In the genomic region with DNA sequence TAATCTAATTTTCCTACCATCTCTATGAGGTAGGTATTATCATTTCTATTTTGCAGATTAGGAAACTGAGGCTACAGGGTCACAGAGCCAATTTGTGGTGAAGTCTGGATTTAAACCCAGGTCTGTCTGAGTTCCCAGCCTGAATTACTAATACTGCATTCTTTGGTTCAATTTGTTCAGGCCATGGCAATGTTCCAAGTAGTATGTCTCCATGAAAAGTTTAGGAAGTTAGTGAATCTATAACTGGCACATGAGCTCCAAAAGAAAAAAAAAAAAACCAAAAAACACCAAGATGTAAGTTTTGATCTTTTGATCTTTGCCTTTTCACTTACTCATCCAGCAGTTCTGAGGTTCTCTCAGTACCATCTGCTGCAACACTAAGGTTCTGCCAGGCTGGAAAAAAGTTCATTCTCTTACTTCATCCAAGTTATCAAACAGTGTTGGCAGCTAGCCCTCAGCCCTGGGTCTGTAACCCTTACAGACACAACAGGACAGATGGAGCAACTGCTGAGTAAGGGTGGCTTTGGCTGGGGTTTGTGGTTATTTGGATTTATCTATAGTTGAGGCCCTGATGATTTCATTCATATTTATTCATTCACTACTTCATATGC, we compare ENCODE assay signal across 18 cellular contexts. TPM values are rescaled to one million over a fixed set of nuclear protein-coding genes. Genes with fewer than 3 reads are reported as not detected.
DNase-seq lines count a peak whose midpoint lies in the region; ATAC-seq and TF ChIP-seq lines count a peak whose summit lies in the region.
"Had no signal": no experiment of that assay in that cellular context is flagged by ENCODE, and none has a peak within 500 bp of the region (broad histone marks: within the 10 kb centered on the region; RNA-seq: fewer than 3 reads in every experiment).

No MANE protein-coding gene starts in this region.

- H3K4me1 Mint-ChIP-seq in stimulated activated effector memory CD8-positive, alpha-beta T cell treated with anti-CD3 and anti-CD28 coated beads, Interleukin-12 subunit alpha, Interleukin-12 subunit beta, amount 100 ng/mL, for 72 hours: peaks cover 7% of the 10 kb centered on the region

- no peak overlapping the region for H2AFZ ChIP-seq in SK-N-SH (ENCODE audit: low read depth)

- POLR2A ChIA-PET in SK-N-SH (lab: Yijun Ruan, JAX): no interaction called here
- POLR2A ChIA-PET in RWPE1 (lab: Yijun Ruan, JAX; ENCODE audit: low non-redundant PET): no interaction called here

- H3K9ac ChIP-seq in SK-N-SH: no peak overlapping the region

- ATAC-seq in SK-N-SH treated with all-trans-retinoic acid at 6 μM for 48 hours: no peak
- no peak for ATAC-seq in stimulated activated effector memory CD8-positive, alpha-beta T cell treated with anti-CD3 and anti-CD28 coated beads, Interleukin-12 subunit alpha, Interleukin-12 subunit beta, amount 100 ng/mL, for 72 hours

- peaks cover 3% of the 10 kb centered on the region; the same call in 1 of the 2 replicates for H3K9me3 ChIP-seq in SK-N-SH

- DNase-seq in SK-N-SH (no peak), OCI-M1 (lab: John Stamatoyannopoulos, UW) (peak; percentile 66), fibroblast of the aortic adventitia (ENCODE audit: low read depth) (peak; percentile 92), ecto neural progenitor cell (ENCODE audit: low spot score) (no peak), cerebellar cortex (ENCODE audit: low spot score) (no peak), RWPE1 (ENCODE audit: low spot score) (no peak)
- DNase-seq in stimulated activated effector memory CD8-positive, alpha-beta T cell treated with anti-CD3 and anti-CD28 coated beads, Interleukin-12 subunit alpha, Interleukin-12 subunit beta, amount 100 ng/mL, for 72 hours (ENCODE audit: low spot score in 2 of 2): no peak
- DNase-seq: aorta; GDM1; naive B cell; NCI-H2171; stimulated activated CD4-positive, alpha-beta T cell treated with anti-CD3 and anti-CD28 coated beads, Interleukin-1b, Interleukin-23, amount 100 ng/mL, for 48 hours had no signal

- TF ChIP-seq EP300 in SK-N-SH (IDR thresholded peaks at IDR 0.05; ENCODE audit: borderline replicate concordance in 1 of 2, low read depth in 1 of 2, low read length in 1 of 2): no peak

- H3K4me3 ChIP-seq in SK-N-SH (ENCODE audit: low read depth in 2 of 2, low read length in 1 of 2) (no peak overlapping the region), fibroblast of the aortic adventitia (ENCODE audit: low read depth, low read length) (no peak overlapping the region)
- H3K4me3 ChIP-seq: heart right ventricle had no signal

- peaks cover 4 to 6% of the 10 kb centered on the region in 2 experiments; a peak in 1 of 4 replicates for H3K4me1 ChIP-seq in SK-N-SH (ENCODE audit: control insufficient read depth in 1 of 2, insufficient read depth in 2 of 2, low read depth in 1 of 2, low read length in 1 of 2)

- CTCF ChIA-PET in SK-N-SH (lab: Yijun Ruan, JAX) (interaction anchor here (1.2 kb wide), 1 partner anchor 408 kb away, joined by 3 read pairs; no protein-coding TSS in a partner anchor), RWPE1 (lab: Yijun Ruan, JAX) (interaction anchor here (0.6 kb wide), 2 partner anchors 263 to 361 kb away, joined by 3 to 4 read pairs; no protein-coding TSS in a partner anchor)

- peaks cover 0 to 4% of the 10 kb centered on the region in 2 experiments for H3K36me3 ChIP-seq in SK-N-SH (replicated peaks in 1 of 2; ENCODE audit: control insufficient read depth in 1 of 2, insufficient read depth in 2 of 2, low read length in 1 of 2)

- peaks cover 3% of the 10 kb centered on the region for H3K9me3 Mint-ChIP-seq in stimulated activated effector memory CD8-positive, alpha-beta T cell treated with anti-CD3 and anti-CD28 coated beads, Interleukin-12 subunit alpha, Interleukin-12 subunit beta, amount 100 ng/mL, for 72 hours

- no peak overlapping the region for H3K4me3 Mint-ChIP-seq in stimulated activated effector memory CD8-positive, alpha-beta T cell treated with anti-CD3 and anti-CD28 coated beads, Interleukin-12 subunit alpha, Interleukin-12 subunit beta, amount 100 ng/mL, for 72 hours

- peaks cover 6% of the 10 kb centered on the region for H3K36me3 Mint-ChIP-seq in stimulated activated effector memory CD8-positive, alpha-beta T cell treated with anti-CD3 and anti-CD28 coated beads, Interleukin-12 subunit alpha, Interleukin-12 subunit beta, amount 100 ng/mL, for 72 hours

- no peak for TF ChIP-seq RAD21 in SK-N-SH (IDR thresholded peaks at IDR 0.05; ENCODE audit: low read length)

- no peaks in the 10 kb centered on the region for H3K27me3 ChIP-seq in SK-N-SH (ENCODE audit: insufficient read depth)
- H3K27me3 ChIP-seq: heart right ventricle had no signal

- no peak overlapping the region for H3K4me2 ChIP-seq in SK-N-SH

- H3K27ac Mint-ChIP-seq in stimulated activated effector memory CD8-positive, alpha-beta T cell treated with anti-CD3 and anti-CD28 coated beads, Interleukin-12 subunit alpha, Interleukin-12 subunit beta, amount 100 ng/mL, for 72 hours: peak overlapping the region; percentile 33

- H3K9me2 ChIP-seq in SK-N-SH: no peaks in the 10 kb centered on the region

- no peaks in the 10 kb centered on the region for H4K20me1 ChIP-seq in SK-N-SH (ENCODE audit: insufficient read depth)

- no peaks in the 10 kb centered on the region for H3K79me2 ChIP-seq in SK-N-SH (ENCODE audit: insufficient read depth)

- peaks cover 6% of the 10 kb centered on the region for H3F3A ChIP-seq in SK-N-SH (replicated peaks; ENCODE audit: insufficient read depth)

- no peak for TF ChIP-seq CTCF in SK-N-SH (IDR thresholded peaks at IDR 0.05)
- TF ChIP-seq CTCF in fibroblast of the aortic adventitia (IDR thresholded peaks at IDR 0.05; ENCODE audit: insufficient read depth, low read length): no peak
- TF ChIP-seq CTCF in RWPE1 (conservative IDR thresholded peaks at IDR 0.05; ENCODE audit: low read depth): no peak

- H3K27ac ChIP-seq in SK-N-SH (ENCODE audit: low read depth in 2 of 2, low read length in 1 of 2) (no peak overlapping the region), RWPE1 (no peak overlapping the region)
- H3K27ac ChIP-seq: 22Rv1, heart right ventricle, HL-60 had no signal

TF ChIP-seq in SK-N-SH, 30 proteins besides CTCF, POLR2A, EP300 and RAD21:
- TF ChIP-seq, protein P1, sequence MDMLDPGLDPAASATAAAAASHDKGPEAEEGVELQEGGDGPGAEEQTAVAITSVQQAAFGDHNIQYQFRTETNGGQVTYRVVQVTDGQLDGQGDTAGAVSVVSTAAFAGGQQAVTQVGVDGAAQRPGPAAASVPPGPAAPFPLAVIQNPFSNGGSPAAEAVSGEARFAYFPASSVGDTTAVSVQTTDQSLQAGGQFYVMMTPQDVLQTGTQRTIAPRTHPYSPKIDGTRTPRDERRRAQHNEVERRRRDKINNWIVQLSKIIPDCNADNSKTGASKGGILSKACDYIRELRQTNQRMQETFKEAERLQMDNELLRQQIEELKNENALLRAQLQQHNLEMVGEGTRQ (IDR thresholded peaks at IDR 0.05; ENCODE audit: borderline replicate concordance, low read depth, low read length): no peak
- TF ChIP-seq RXRA (IDR thresholded peaks at IDR 0.05; ENCODE audit: borderline replicate concordance, low read depth) (no peak), TCF12 (IDR thresholded peaks at IDR 0.05) (peak; percentile 17; the same call in 1 of the 2 replicates)
TF ChIP-seq in SK-N-SH: peak in this region for 1.

TF ChIP-seq in SK-N-SH treated with all-trans-retinoic acid at 6 μM for 48 hours, 23 proteins besides CTCF, POLR2A, EP300 and RAD21 (continues in another document):
- TF ChIP-seq, protein P2, sequence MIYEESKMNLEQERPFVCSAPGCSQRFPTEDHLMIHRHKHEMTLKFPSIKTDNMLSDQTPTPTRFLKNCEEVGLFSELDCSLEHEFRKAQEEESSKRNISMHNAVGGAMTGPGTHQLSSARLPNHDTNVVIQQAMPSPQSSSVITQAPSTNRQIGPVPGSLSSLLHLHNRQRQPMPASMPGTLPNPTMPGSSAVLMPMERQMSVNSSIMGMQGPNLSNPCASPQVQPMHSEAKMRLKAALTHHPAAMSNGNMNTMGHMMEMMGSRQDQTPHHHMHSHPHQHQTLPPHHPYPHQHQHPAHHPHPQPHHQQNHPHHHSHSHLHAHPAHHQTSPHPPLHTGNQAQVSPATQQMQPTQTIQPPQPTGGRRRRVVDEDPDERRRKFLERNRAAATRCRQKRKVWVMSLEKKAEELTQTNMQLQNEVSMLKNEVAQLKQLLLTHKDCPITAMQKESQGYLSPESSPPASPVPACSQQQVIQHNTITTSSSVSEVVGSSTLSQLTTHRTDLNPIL (CRISPR knock-in tag; IDR thresholded peaks at IDR 0.05; ENCODE audit: low read depth): no peak
- TF ChIP-seq, protein P3, sequence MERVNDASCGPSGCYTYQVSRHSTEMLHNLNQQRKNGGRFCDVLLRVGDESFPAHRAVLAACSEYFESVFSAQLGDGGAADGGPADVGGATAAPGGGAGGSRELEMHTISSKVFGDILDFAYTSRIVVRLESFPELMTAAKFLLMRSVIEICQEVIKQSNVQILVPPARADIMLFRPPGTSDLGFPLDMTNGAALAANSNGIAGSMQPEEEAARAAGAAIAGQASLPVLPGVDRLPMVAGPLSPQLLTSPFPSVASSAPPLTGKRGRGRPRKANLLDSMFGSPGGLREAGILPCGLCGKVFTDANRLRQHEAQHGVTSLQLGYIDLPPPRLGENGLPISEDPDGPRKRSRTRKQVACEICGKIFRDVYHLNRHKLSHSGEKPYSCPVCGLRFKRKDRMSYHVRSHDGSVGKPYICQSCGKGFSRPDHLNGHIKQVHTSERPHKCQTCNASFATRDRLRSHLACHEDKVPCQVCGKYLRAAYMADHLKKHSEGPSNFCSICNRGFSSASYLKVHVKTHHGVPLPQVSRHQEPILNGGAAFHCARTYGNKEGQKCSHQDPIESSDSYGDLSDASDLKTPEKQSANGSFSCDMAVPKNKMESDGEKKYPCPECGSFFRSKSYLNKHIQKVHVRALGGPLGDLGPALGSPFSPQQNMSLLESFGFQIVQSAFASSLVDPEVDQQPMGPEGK (CRISPR knock-in tag; IDR thresholded peaks at IDR 0.05; ENCODE audit: borderline replicate concordance): no peak
- TF ChIP-seq TOX (CRISPR knock-in tag; IDR thresholded peaks at IDR 0.05; ENCODE audit: borderline replicate concordance): no peak
- no peak for TF ChIP-seq ZNF565 (CRISPR knock-in tag; conservative IDR thresholded peaks at IDR 0.05; ENCODE audit: low read depth)
- TF ChIP-seq ZFP30 (CRISPR knock-in tag; IDR thresholded peaks at IDR 0.05): no peak
- TF ChIP-seq ARNTL (CRISPR knock-in tag; IDR thresholded peaks at IDR 0.05; ENCODE audit: borderline replicate concordance, low read depth): no peak

RNA-seq across cellular contexts. Expression of a gene that starts 4.4 kb away (rescaled TPM):
- polyA plus RNA-seq in SK-N-SH (2012; rRNA removed): 5.8 and 7.4 TPM in 2 replicates
- 6.0 and 6.3 TPM in 2 replicates for polyA plus RNA-seq in SK-N-SH (2012; cell fraction: cytosol; rRNA removed)
- polyA plus RNA-seq in SK-N-SH (2012; cell fraction: nucleus; rRNA removed): 6.4 and 8.3 TPM in 2 replicates
- 4.9 and 12.0 TPM in 2 replicates for total RNA-seq in fibroblast of the aortic adventitia (ENCODE audit: low replicate concordance)

RNA-seq across cellular contexts. Expression of a gene that starts 19.1 kb away (rescaled TPM):
- 119 and 143 TPM in 2 replicates for polyA plus RNA-seq in SK-N-SH (2012; rRNA removed)
- polyA plus RNA-seq in SK-N-SH (2012; cell fraction: cytosol; rRNA removed): 157 and 182 TPM in 2 replicates
- 47.6 and 61.5 TPM in 2 replicates for polyA plus RNA-seq in SK-N-SH (2012; cell fraction: nucleus; rRNA removed)
- 88.2 and 128 TPM in 2 replicates for total RNA-seq in fibroblast of the aortic adventitia (ENCODE audit: low replicate concordance)

RNA-seq across cellular contexts. Expression of a gene that starts 50.9 kb away (rescaled TPM):
- not detected in 2 replicates for polyA plus RNA-seq in SK-N-SH (2012; rRNA removed)
- polyA plus RNA-seq in SK-N-SH (2012; cell fraction: cytosol; rRNA removed): not detected in 2 replicates
- not detected in 2 replicates for polyA plus RNA-seq in SK-N-SH (2012; cell fraction: nucleus; rRNA removed)
- not detected in 2 replicates for total RNA-seq in fibroblast of the aortic adventitia (ENCODE audit: low replicate concordance)
- total RNA-seq: activated CD8-positive, alpha-beta memory T cell treated with anti-CD3 and anti-CD28 coated beads for 36 hours; aorta; heart right ventricle had no signal
- polyA plus RNA-seq: aorta, heart right ventricle, thymus had no signal

Comparison
In these comparisons a context has a peak if more than half of its experiments do, and no peak if none do; other contexts are left out.
1. DNase-seq: peak in OCI-M1 (single experiment) and fibroblast of the aortic adventitia (single experiment); none in SK-N-SH (single experiment), stimulated activated effector memory CD8-positive, alpha-beta T cell treated with anti-CD3 and anti-CD28 coated beads, Interleukin-12 subunit alpha, Interleukin-12 subunit beta, amount 100 ng/mL, for 72 hours (0 of 2), ecto neural progenitor cell (single experiment), cerebellar cortex (single experiment) and RWPE1 (single experiment).